Comparison of ENCODE assay signal across 27 cellular contexts in genomic region chr20:4352348-4352747, GRCh38.
"Had no signal": no experiment of that assay in that cellular context is flagged by ENCODE, and none has a peak within 500 bp of the region (broad histone marks: within the 10 kb centered on the region; RNA-seq: fewer than 3 reads in every experiment).

No MANE protein-coding gene starts in this region.

- FAIRE-seq: urothelium cell line had no signal

- DNase-seq: stimulated activated CD4-positive, alpha-beta T cell treated with anti-CD3 and anti-CD28 coated beads, Interleukin-2, amount 100 ng/mL, for 48 hours; stimulated activated CD4-positive, alpha-beta T cell treated with anti-CD3 and anti-CD28 coated beads, Interleukin-4, amount 100 ng/mL, for 1 hour; stimulated activated CD4-positive, alpha-beta T cell treated with anti-CD3 and anti-CD28 coated beads, Interleukin-4, amount 100 ng/mL, for 24 hours; stimulated activated CD4-positive, alpha-beta T cell treated with anti-CD3 and anti-CD28 coated beads, Interleukin-4, amount 100 ng/mL, for 4 hours; stimulated activated CD8-positive, alpha-beta memory T cell treated with anti-CD3 and anti-CD28 coated beads, Interleukin-4, amount 100 ng/mL, for 48 hours; stimulated activated naive B cell treated with anti-CD40 and anti-IgM and Interleukin-4, amounts not matched to agents 10 μg/mL and 1 μg/mL and 100 μg/mL, for 72 hours; stimulated activated naive CD4-positive, alpha-beta T cell; stimulated activated naive CD4-positive, alpha-beta T cell treated with Interleukin-2 at 50 U/mL for 16 hours; stimulated activated naive CD8-positive, alpha-beta T cell treated with anti-CD3 and anti-CD28 coated beads, Interleukin-15, amount 100 ng/mL, for 72 hours; stimulated activated naive CD8-positive, alpha-beta T cell treated with anti-CD3 and anti-CD28 coated beads, Interleukin-15, Interleukin-2, amounts not matched to agents 100 U/mL and 50 U/mL, for 24 hours; stomach; substantia nigra; testis; thyroid gland; tibial artery; transverse colon; trophoblast cell; upper lobe of left lung; upper lobe of right lung; uterus had no signal

- H3K9me3 ChIP-seq: testis, thyroid gland, transverse colon, uterus, vagina had no signal

- H3K4me3 ChIP-seq: stomach, suprapubic skin, testis, thoracic aorta, thyroid gland, tibial artery, tibial nerve, transverse colon, upper lobe of left lung, upper lobe of right lung, uterus, vagina had no signal

- H3K27me3 ChIP-seq: stomach, suprapubic skin, testis, thyroid gland, tibial artery, tibial nerve, transverse colon, upper lobe of left lung, upper lobe of right lung, uterus, vagina had no signal

- H3K27ac ChIP-seq: stomach, suprapubic skin, testis, thoracic aorta, thyroid gland, tibial artery, tibial nerve, transverse colon, upper lobe of left lung, upper lobe of right lung, uterus, vagina had no signal

- ATAC-seq: stimulated activated effector memory CD8-positive, alpha-beta T cell treated with anti-CD3 and anti-CD28 coated beads, Interleukin-12 subunit alpha, Interleukin-12 subunit beta, amount 100 ng/mL, for 72 hours; stimulated activated memory B cell treated with anti-CD40 and anti-IgM and Interleukin-4, amounts not matched to agents 10 μg/mL and 1 μg/mL and 100 μg/mL, for 72 hours; stimulated activated naive B cell treated with anti-CD40 and anti-IgM and Interleukin-4, amounts not matched to agents 10 μg/mL and 1 μg/mL and 100 μg/mL, for 72 hours; stimulated activated naive CD8-positive, alpha-beta T cell treated with anti-CD3 and anti-CD28 coated beads, Interleukin-15, amount 100 ng/mL, for 72 hours; stimulated activated naive CD8-positive, alpha-beta T cell treated with anti-CD3 and anti-CD28 coated beads, Interleukin-15, Interleukin-2, amounts not matched to agents 100 U/mL and 50 U/mL, for 24 hours; upper lobe of right lung had no signal

- H3K36me3 ChIP-seq: stomach, suprapubic skin, thoracic aorta, thyroid gland, tibial artery, tibial nerve, transverse colon, upper lobe of left lung, upper lobe of right lung, uterus, vagina had no signal

- H3K4me1 ChIP-seq: stomach, suprapubic skin, testis, thyroid gland, tibial nerve, transverse colon, upper lobe of left lung, upper lobe of right lung, uterus, vagina had no signal
